ENCODE assay signal across 8 cellular contexts in genomic region chr11:63769719-63770443, GRCh38. TPM values are rescaled to one million over a fixed set of nuclear protein-coding genes. Genes with fewer than 3 reads are reported as not detected.
DNase-seq lines count a peak whose midpoint lies in the region; ATAC-seq and TF ChIP-seq lines count a peak whose summit lies in the region.

No MANE protein-coding gene starts in this region.

- peaks cover 10% of the 10 kb centered on the region for H3K27me3 ChIP-seq in CD4-positive, alpha-beta T cell (ENCODE audit: control insufficient read depth, insufficient read depth, low read length)
- no peaks in the 10 kb centered on the region for H3K27me3 ChIP-seq in dorsolateral prefrontal cortex
- H3K27me3 ChIP-seq in naive thymus-derived CD4-positive, alpha-beta T cell (ENCODE audit: control insufficient read depth in 2 of 2, insufficient read depth in 2 of 2, low read length in 2 of 2) = peaks cover 0 to 9% of the 10 kb centered on the region in 2 donors

- no peak for DNase-seq in CD4-positive, alpha-beta T cell
- DNase-seq in NCI-H1417 treated with DMSO at 0.1 percent for 48 hours (lab: John Stamatoyannopoulos, UW) (peak; percentile 68), dorsolateral prefrontal cortex (peak in 4 of 10 donors; percentile 11 to 47 (median 40)), midbrain (lab: John Stamatoyannopoulos, UW) (no peak), NCI-H128 (lab: John Stamatoyannopoulos, UW; ENCODE audit: unreplicated experiment) (no peak)
- DNase-seq in naive thymus-derived CD4-positive, alpha-beta T cell = peak in 1 of 9 donors; percentile 4

- H3K9me3 Mint-ChIP-seq in CD4-positive, alpha-beta T cell = no peaks in the 10 kb centered on the region
- H3K9me3 Mint-ChIP-seq in naive thymus-derived CD4-positive, alpha-beta T cell = peaks cover 0 to 2% (median 0%) of the 10 kb centered on the region in 11 donors

- H3K27me3 Mint-ChIP-seq in CD4-positive, alpha-beta T cell = peaks cover 11% of the 10 kb centered on the region
- peaks cover 0 to 40% (median 9%) of the 10 kb centered on the region in 5 donors for H3K27me3 Mint-ChIP-seq in naive thymus-derived CD4-positive, alpha-beta T cell

- peaks cover 7% of the 10 kb centered on the region for H3K36me3 Mint-ChIP-seq in CD4-positive, alpha-beta T cell (ENCODE audit: low read depth)
- H3K36me3 Mint-ChIP-seq in naive thymus-derived CD4-positive, alpha-beta T cell = peaks cover 0 to 4% (median 0%) of the 10 kb centered on the region in 5 donors

- H3K9me3 ChIP-seq in CD4-positive, alpha-beta T cell (ENCODE audit: control insufficient read depth, low read length) = no peaks in the 10 kb centered on the region
- H3K9me3 ChIP-seq in naive thymus-derived CD4-positive, alpha-beta T cell (ENCODE audit: control insufficient read depth in 2 of 3, low read length in 3 of 3) = no peaks in the 10 kb centered on the region

- CTCF ChIA-PET in CD4-positive, alpha-beta T cell (lab: Charles Lee) = interaction anchor here (0.5 to 0.7 kb wide), 2 partner anchors 67 to 1561 kb away, joined by 3 read pairs; no protein-coding TSS in a partner anchor
- CTCF ChIA-PET in naive thymus-derived CD4-positive, alpha-beta T cell (lab: Charles Lee) = interaction anchor here (0.7 to 1.4 kb wide), 2 partner anchors 84 to 173 kb away, joined by 3 read pairs; no protein-coding TSS in a partner anchor

- H3K4me3 Mint-ChIP-seq in CD4-positive, alpha-beta T cell = peak overlapping the region; percentile 82
- peak overlapping the region; percentile 62 to 81 (median 74) for H3K4me3 Mint-ChIP-seq in naive thymus-derived CD4-positive, alpha-beta T cell

- ATAC-seq in CD4-positive, alpha-beta T cell (ENCODE audit: poor library complexity) = no peak
- no peak for ATAC-seq in naive thymus-derived CD4-positive, alpha-beta T cell
- ATAC-seq in HG02678 (IDR thresholded peaks at IDR 0.05; ENCODE audit: unreplicated experiment) (no peak), GM19328 (IDR thresholded peaks at IDR 0.05; ENCODE audit: unreplicated experiment) (no peak)

- TF ChIP-seq CTCF in CD4-positive, alpha-beta T cell (IDR thresholded peaks at IDR 0.05) = no peak
- TF ChIP-seq CTCF in dorsolateral prefrontal cortex (IDR thresholded peaks at IDR 0.05 in 54 of 56, conservative IDR thresholded peaks at IDR 0.05 in 2 of 56; ENCODE audit: low read depth in 1 of 56, partially characterized antibody in 56 of 56) = no peak

- H3K4me3 ChIP-seq in dorsolateral prefrontal cortex = peak overlapping the region; percentile 53 to 87 (median 75)
- H3K4me3 ChIP-seq in naive thymus-derived CD4-positive, alpha-beta T cell (ENCODE audit: low read length) = no peak overlapping the region

- H3K4me1 ChIP-seq in naive thymus-derived CD4-positive, alpha-beta T cell (ENCODE audit: control insufficient read depth in 2 of 2, insufficient read depth in 2 of 2, low read length in 2 of 2) = peaks cover 6 to 9% of the 10 kb centered on the region in 2 donors

- intact Hi-C loops in CD4-positive, alpha-beta T cell (cut with DNase I, micrococcal nuclease) = loop anchor here in 1 of 2 experiments (2.0 to 10.0 kb wide), 4 partner anchors 45 to 379 kb away; no protein-coding TSS in a partner anchor
- intact Hi-C loops in dorsolateral prefrontal cortex (cut with DNase I) = loop anchor here (2.0 to 10.0 kb wide), 6 partner anchors 41 to 1185 kb away; partner anchors contain the start of genes ATL3 (in 1 of the 2) and SPINDOC (in 1 of the 2)
- intact Hi-C loops in naive thymus-derived CD4-positive, alpha-beta T cell (cut with micrococcal nuclease) = loop anchor here (2.0 to 10.0 kb wide), 5 partner anchors 42 to 205 kb away; partner anchors contain the start of genes SPINDOC (in 2 of the 2), COX8A (in 1 of the 2), MARK2 (in 1 of the 2) and RTN3 (in 1 of the 2)

- H3K27ac ChIP-seq in CD4-positive, alpha-beta T cell (ENCODE audit: low read depth, low read length) = no peak overlapping the region
- peak overlapping the region in 51 of 59 donors; percentile 14 to 89 (median 72) for H3K27ac ChIP-seq in dorsolateral prefrontal cortex
- H3K27ac ChIP-seq in naive thymus-derived CD4-positive, alpha-beta T cell (ENCODE audit: low read depth, low read length) = no peak overlapping the region

- peaks cover 13% of the 10 kb centered on the region for H3K4me1 Mint-ChIP-seq in CD4-positive, alpha-beta T cell (ENCODE audit: low read depth)
- H3K4me1 Mint-ChIP-seq in naive thymus-derived CD4-positive, alpha-beta T cell = peaks cover 6 to 14% (median 8%) of the 10 kb centered on the region in 7 donors

- no peaks in the 10 kb centered on the region for H3K36me3 ChIP-seq in naive thymus-derived CD4-positive, alpha-beta T cell (ENCODE audit: control insufficient read depth in 2 of 3, insufficient read depth in 3 of 3, low read length in 3 of 3)

- POLR2A ChIA-PET in CD4-positive, alpha-beta T cell (lab: Charles Lee) = interaction anchor here (0.7 kb wide), 1 partner anchor 232 kb away, joined by 3 read pairs; no protein-coding TSS in a partner anchor
- POLR2A ChIA-PET in naive thymus-derived CD4-positive, alpha-beta T cell (lab: Charles Lee) = no interaction called here

- no peak overlapping the region for H3K27ac Mint-ChIP-seq in CD4-positive, alpha-beta T cell
- H3K27ac Mint-ChIP-seq in naive thymus-derived CD4-positive, alpha-beta T cell = peak overlapping the region in 1 of 9 donors; percentile 32

RNA-seq across cellular contexts. Expression of gene ZFTA, which starts 1.3 kb away (rescaled TPM):
- 1 to 10 TPM in 1 of 2 experiments, under 1 TPM in 1; 0.95 to 1.0 TPM for total RNA-seq in CD4-positive, alpha-beta T cell
- 10 to 100 TPM in 119 of 120 experiments, 1 to 10 TPM in 1; 8.7 to 41.2 (median 25.3) TPM for total RNA-seq in dorsolateral prefrontal cortex
- total RNA-seq in naive thymus-derived CD4-positive, alpha-beta T cell = 1 to 10 TPM; 2.1 to 3.6 (median 2.7) TPM
- under 1 TPM; 0.04 to 0.15 TPM for polyA plus RNA-seq in naive thymus-derived CD4-positive, alpha-beta T cell

RNA-seq across cellular contexts. Expression of gene SPINDOC, which starts 43.4 kb away (rescaled TPM):
- total RNA-seq in CD4-positive, alpha-beta T cell = 1 to 10 TPM; 4.0 to 4.8 TPM
- 10 to 100 TPM; 19.8 to 60.5 (median 27.7) TPM for total RNA-seq in dorsolateral prefrontal cortex
- total RNA-seq in naive thymus-derived CD4-positive, alpha-beta T cell = 10 to 100 TPM in 2 of 5 experiments, 1 to 10 TPM in 3; 6.6 to 42.2 (median 9.3) TPM
- polyA plus RNA-seq in naive thymus-derived CD4-positive, alpha-beta T cell = under 1 TPM; 0.22 to 0.53 TPM

Comparison
In these comparisons a context has a peak if more than half of its experiments do, and no peak if none do; other contexts are left out.
1. H3K27ac ChIP-seq: peak in dorsolateral prefrontal cortex (51 of 59); none in CD4-positive, alpha-beta T cell (single experiment) and naive thymus-derived CD4-positive, alpha-beta T cell (single experiment).